ENCODE assay signal across 8 cellular contexts in genomic region chr1:179229214-179230140, GRCh38. TPM values are rescaled to one million over a fixed set of nuclear protein-coding genes. Genes with fewer than 3 reads are reported as not detected.
DNase-seq lines count a peak whose midpoint lies in the region; ATAC-seq and TF ChIP-seq lines count a peak whose summit lies in the region.

Gene ABL2 (minus strand): TSS chr1:179229677. CDS start chr1:179229397, 280 bp downstream.

- no peak for TF ChIP-seq CTCF in Caco-2 (IDR thresholded peaks at IDR 0.05; ENCODE audit: insufficient read depth in 1 of 2, low read depth in 1 of 2, low read length in 1 of 2, severe bottlenecking in 1 of 2, unreplicated experiment in 1 of 2)
- no peak for TF ChIP-seq CTCF in IMR-90 (conservative IDR thresholded peaks at IDR 0.05; ENCODE audit: low read depth, low read length)
- no peak for TF ChIP-seq CTCF in SK-N-SH (IDR thresholded peaks at IDR 0.05)
- TF ChIP-seq CTCF in heart right ventricle (IDR thresholded peaks at IDR 0.05) = no peak

- POLR2A ChIA-PET in Caco-2 (lab: Charles Lee) (no interaction called here), IMR-90 (lab: Charles Lee; ENCODE audit: unreplicated experiment) (interaction anchor here (0.6 kb wide), 1 partner anchor 22 kb away, joined by 3 read pairs; no protein-coding TSS in a partner anchor), SK-N-SH (lab: Yijun Ruan, JAX) (interaction anchor here (0.5 kb wide), 1 partner anchor 105 kb away, joined by 3 read pairs; no protein-coding TSS in a partner anchor)

- H3K36me3 ChIP-seq in Caco-2 (ENCODE audit: control insufficient read depth, insufficient read depth, low read length) (no peaks in the 10 kb centered on the region), IMR-90 (ENCODE audit: control insufficient read depth, insufficient read depth, low read length) (0 out of 2 replicates have a peak, but pooled peaks cover 1% of the 10 kb centered on the region), SK-N-SH (replicated peaks in 1 of 2; ENCODE audit: control insufficient read depth in 1 of 2, insufficient read depth in 2 of 2, low read length in 1 of 2) (no peaks in the 10 kb centered on the region), heart right ventricle (peaks cover 0 to 5% (median 0%) of the 10 kb centered on the region in 9 donors), aorta (ENCODE audit: control insufficient read depth in 1 of 2, insufficient read depth in 2 of 2, low read length in 1 of 2) (no peaks in the 10 kb centered on the region)

- H2AK9ac ChIP-seq in IMR-90 (replicated peaks; ENCODE audit: low read depth, low read length, poor library complexity) = peak within 1 kb of the TSS; percentile 94

- BruUV-seq in Caco-2 (replicated peaks; lab: Mats Ljungman, UMichigan) (no TSS peak), IMR-90 (replicated peaks; lab: Mats Ljungman, UMichigan) (no TSS peak)

- intact Hi-C loops in Caco-2 (cut with micrococcal nuclease; ENCODE audit: unreplicated experiment) (no loop called here), IMR-90 (cut with micrococcal nuclease) (no loop called here), heart right ventricle (cut with DNase I) (loop anchor here in 3 of 10 donors (5.0 to 10.0 kb wide), 4 partner anchors 63 to 138 kb away; partner anchors contain the start of genes AXDND1 (in 2 of the 3) and SOAT1 (in 1 of the 3)), aorta (cut with DNase I) (no loop called here)

- H2AFZ ChIP-seq in IMR-90 (replicated peaks; ENCODE audit: low read length, poor library complexity) (peak within 1 kb of the TSS; percentile 97), SK-N-SH (ENCODE audit: low read depth) (peak within 1 kb of the TSS; percentile 99)

- H3K27me3 ChIP-seq in Caco-2 (replicated peaks; ENCODE audit: control insufficient read depth, insufficient read depth, low read length) (no peaks in the 10 kb centered on the region), IMR-90 (ENCODE audit: control insufficient read depth, insufficient read depth, low read length) (no peaks in the 10 kb centered on the region), SK-N-SH (ENCODE audit: insufficient read depth) (no peaks in the 10 kb centered on the region), heart right ventricle (no peaks in the 10 kb centered on the region), aorta (ENCODE audit: control insufficient read depth in 1 of 2, insufficient read depth in 2 of 2, low read length in 1 of 2) (no peaks in the 10 kb centered on the region)

- H3K18ac ChIP-seq in IMR-90 (ENCODE audit: low read depth, low read length) = peak within 1 kb of the TSS; percentile 76

- H3K36me3 Mint-ChIP-seq in Caco-2 (ENCODE audit: insufficient read depth, unreplicated experiment) = peaks cover 25% of the 10 kb centered on the region
- H3K36me3 Mint-ChIP-seq in activated naive CD8-positive, alpha-beta T cell treated with anti-CD3 and anti-CD28 coated beads, Interleukin-2, amount 50 U/mL, for 24 hours (ENCODE audit: low read depth) = peaks cover 7% of the 10 kb centered on the region

- no peaks in the 10 kb centered on the region for H3K9me3 ChIP-seq in Caco-2
- H3K9me3 ChIP-seq in IMR-90 (ENCODE audit: control insufficient read depth, insufficient read depth, low read length) = no peaks in the 10 kb centered on the region
- no peaks in the 10 kb centered on the region for H3K9me3 ChIP-seq in SK-N-SH
- no peaks in the 10 kb centered on the region for H3K9me3 ChIP-seq in heart right ventricle
- no peaks in the 10 kb centered on the region for H3K9me3 ChIP-seq in aorta (ENCODE audit: control insufficient read depth, low read length)

- ATAC-seq in GM21390 (IDR thresholded peaks at IDR 0.05; ENCODE audit: unreplicated experiment) (peak; percentile 59), IMR-90 (ENCODE audit: low read depth) (peak; percentile 74), heart right ventricle (peak; percentile 67 to 92 (median 82)), aorta (ENCODE audit: low FRiP score) (peak; percentile 78)
- peak; percentile 68 for ATAC-seq in activated naive CD8-positive, alpha-beta T cell treated with anti-CD3 and anti-CD28 coated beads, Interleukin-2, amount 50 U/mL, for 24 hours

- H3K4me1 Mint-ChIP-seq in Caco-2 (ENCODE audit: low read depth, unreplicated experiment) = peaks cover 39% of the 10 kb centered on the region
- H3K4me1 Mint-ChIP-seq in activated naive CD8-positive, alpha-beta T cell treated with anti-CD3 and anti-CD28 coated beads, Interleukin-2, amount 50 U/mL, for 24 hours = peaks cover 30% of the 10 kb centered on the region

- H4K8ac ChIP-seq in IMR-90 (ENCODE audit: low read depth in 2 of 2, low read length in 2 of 2) = peak within 1 kb of the TSS; percentile 57 to 76

- 0 out of 2 replicates have a peak within 1 kb of the TSS, but pooled peaks have one; percentile 71 for H2AK5ac ChIP-seq in IMR-90 (ENCODE audit: low read depth, low read length)

- dilution Hi-C loops in IMR-90 (cut with HindIII; ENCODE audit: low sequenced_read_pairs, unreplicated experiment) = no loop called here

- peak within 1 kb of the TSS; percentile 70 for H2BK120ac ChIP-seq in IMR-90 (ENCODE audit: low read depth, low read length)

- in situ Hi-C loops in IMR-90 (cut with MboI; ENCODE audit: low sequenced_read_pairs) = loop anchor here (25.0 kb wide), 1 partner anchor 583 kb away; no protein-coding TSS in a partner anchor

- peak within 1 kb of the TSS; percentile 32; the same call in 1 of the 2 replicates for H3K56ac ChIP-seq in IMR-90 (ENCODE audit: extremely low read depth, insufficient read depth, low read length)

- peaks cover 4% of the 10 kb centered on the region; the same call in 1 of the 2 replicates for H3K9me1 ChIP-seq in IMR-90 (ENCODE audit: insufficient read depth, low read length)

- peaks cover 44% of the 10 kb centered on the region for H3K79me2 ChIP-seq in SK-N-SH (ENCODE audit: insufficient read depth)

- H3K4me3 ChIP-seq in Caco-2 (ENCODE audit: low read depth, low read length) (peak within 1 kb of the TSS; percentile 81), IMR-90 (ENCODE audit: insufficient read depth, low read depth, low read length) (peak within 1 kb of the TSS; percentile 99), SK-N-SH (ENCODE audit: low read depth in 2 of 2, low read length in 1 of 2) (peak within 1 kb of the TSS; percentile 77 to 82), heart right ventricle (peak within 1 kb of the TSS; percentile 62 to 100 (median 98)), aorta (ENCODE audit: low read length in 2 of 2) (peak within 1 kb of the TSS; percentile 66 to 87)

- peak within 1 kb of the TSS; percentile 93 for H3K9ac ChIP-seq in IMR-90 (ENCODE audit: low read depth, low read length)
- H3K9ac ChIP-seq in SK-N-SH = peak within 1 kb of the TSS; percentile 85

- H3K27me3 Mint-ChIP-seq in Caco-2 (ENCODE audit: insufficient read depth, unreplicated experiment) = no peaks in the 10 kb centered on the region
- no peaks in the 10 kb centered on the region for H3K27me3 Mint-ChIP-seq in activated naive CD8-positive, alpha-beta T cell treated with anti-CD3 and anti-CD28 coated beads, Interleukin-2, amount 50 U/mL, for 24 hours

- peak within 1 kb of the TSS; percentile 100 for H3K4me2 ChIP-seq in IMR-90 (ENCODE audit: low read depth, low read length)
- peak within 1 kb of the TSS; percentile 99 for H3K4me2 ChIP-seq in SK-N-SH

- H3K9me3 Mint-ChIP-seq in Caco-2 (ENCODE audit: unreplicated experiment) = no peaks in the 10 kb centered on the region
- no peaks in the 10 kb centered on the region for H3K9me3 Mint-ChIP-seq in activated naive CD8-positive, alpha-beta T cell treated with anti-CD3 and anti-CD28 coated beads, Interleukin-2, amount 50 U/mL, for 24 hours

- H2BK15ac ChIP-seq in IMR-90 (ENCODE audit: low read depth, low read length) = no peak within 1 kb of the TSS; the same call in 2 of the 3 replicates

- H2BK5ac ChIP-seq in IMR-90 (ENCODE audit: low read depth, low read length, poor library complexity, severe bottlenecking) = peak within 1 kb of the TSS; percentile 88

- peaks cover 39% of the 10 kb centered on the region for H3K4me1 ChIP-seq in Caco-2
- peaks cover 4% of the 10 kb centered on the region; the same call in 1 of the 2 replicates for H3K4me1 ChIP-seq in IMR-90 (ENCODE audit: control insufficient read depth, insufficient read depth, low read length)
- peaks cover 5 to 9% of the 10 kb centered on the region in 2 experiments; a peak in 3 of 4 replicates for H3K4me1 ChIP-seq in SK-N-SH (ENCODE audit: control insufficient read depth in 1 of 2, insufficient read depth in 2 of 2, low read depth in 1 of 2, low read length in 1 of 2)
- H3K4me1 ChIP-seq in heart right ventricle = peaks cover 0 to 35% (median 21%) of the 10 kb centered on the region in 9 donors
- peaks cover 0 to 2% of the 10 kb centered on the region in 2 donors for H3K4me1 ChIP-seq in aorta (ENCODE audit: control insufficient read depth in 1 of 2, insufficient read depth in 2 of 2, low read length in 2 of 2)

- peak within 1 kb of the TSS; percentile 5 for H3K27ac Mint-ChIP-seq in Caco-2 (ENCODE audit: unreplicated experiment)
- H3K27ac Mint-ChIP-seq in activated naive CD8-positive, alpha-beta T cell treated with anti-CD3 and anti-CD28 coated beads, Interleukin-2, amount 50 U/mL, for 24 hours = peak within 1 kb of the TSS; percentile 88

- no peak for TF ChIP-seq RAD21 in IMR-90 (IDR thresholded peaks at IDR 0.05; ENCODE audit: low read length)
- TF ChIP-seq RAD21 in SK-N-SH (IDR thresholded peaks at IDR 0.05; ENCODE audit: low read length) = no peak

- peak within 1 kb of the TSS; percentile 81 for H4K5ac ChIP-seq in IMR-90 (ENCODE audit: low read depth, low read length)

- CTCF ChIA-PET in Caco-2 (lab: Charles Lee) (no interaction called here), IMR-90 (lab: Yijun Ruan, JAX) (no interaction called here), SK-N-SH (lab: Yijun Ruan, JAX) (interaction anchor here (0.6 to 1.4 kb wide), 2 partner anchors 20 to 141 kb away, joined by 3 to 4 read pairs; no protein-coding TSS in a partner anchor)

- peak within 1 kb of the TSS; percentile 67 for H3K14ac ChIP-seq in IMR-90 (replicated peaks; ENCODE audit: low read depth, low read length)

- H3K9me2 ChIP-seq in SK-N-SH = no peaks in the 10 kb centered on the region

- peak in 1 of 2 experiments; percentile 16; a peak in 1 of 4 replicates for TF ChIP-seq EP300 in SK-N-SH (IDR thresholded peaks at IDR 0.05; ENCODE audit: borderline replicate concordance in 1 of 2, low read depth in 1 of 2, low read length in 1 of 2)

- no peak for TF ChIP-seq POLR2A in IMR-90 (IDR thresholded peaks at IDR 0.05; ENCODE audit: low read depth, low read length)

- peaks cover 24% of the 10 kb centered on the region for H3F3A ChIP-seq in SK-N-SH (replicated peaks; ENCODE audit: insufficient read depth)

- peaks cover 6% of the 10 kb centered on the region; the same call in 1 of the 2 replicates for H4K20me1 ChIP-seq in IMR-90 (ENCODE audit: insufficient read depth, low read length)
- H4K20me1 ChIP-seq in SK-N-SH (ENCODE audit: insufficient read depth) = peaks cover 7% of the 10 kb centered on the region; the same call in 1 of the 2 replicates

- H3K4me3 Mint-ChIP-seq in Caco-2 (ENCODE audit: unreplicated experiment) = peak within 1 kb of the TSS; percentile 76
- H3K4me3 Mint-ChIP-seq in activated naive CD8-positive, alpha-beta T cell treated with anti-CD3 and anti-CD28 coated beads, Interleukin-2, amount 50 U/mL, for 24 hours = peak within 1 kb of the TSS; percentile 82

- peaks cover 11 to 30% of the 10 kb centered on the region in 2 experiments for H3K79me1 ChIP-seq in IMR-90 (ENCODE audit: low read depth in 1 of 2, low read length in 2 of 2)

- H3K4ac ChIP-seq in IMR-90 (ENCODE audit: low read depth, low read length) = peak within 1 kb of the TSS; percentile 68

- peak within 1 kb of the TSS; percentile 52; the same call in 1 of the 2 replicates for H4K91ac ChIP-seq in IMR-90 (ENCODE audit: insufficient read depth, low read depth, low read length)

- no peak within 1 kb of the TSS; the same call in 1 of the 2 replicates for H2BK20ac ChIP-seq in IMR-90 (ENCODE audit: low read depth, low read length)

- peak within 1 kb of the TSS; percentile 69 for H3K23ac ChIP-seq in IMR-90 (ENCODE audit: low read depth, low read length)

- 2% methylated on average over 15 of the region's 94 CpGs; no CpG with 5 or more reads in 1 of the 2 experiments for WGBS in IMR-90 (ENCODE audit: extremely low coverage in 2 of 2, insufficient read length in 1 of 2), 2 experiments
- WGBS in SK-N-SH (ENCODE audit: low lambda C conversion rate) = 2% methylated on average over 43 of the region's 94 CpGs
- 0 to 1% methylated on average over 53 to 90 of the region's 94 CpGs for WGBS in heart right ventricle, 2 donors
- WGBS in aorta, 2 donors = 0 to 1% methylated on average over 37 to 94 of the region's 94 CpGs

- peak; percentile 60 to 65 for DNase-seq in Caco-2
- no peak for DNase-seq in IMR-90
- peak; percentile 96 for DNase-seq in SK-N-SH
- DNase-seq in activated naive CD8-positive, alpha-beta T cell treated with anti-CD3 and anti-CD28 coated beads, Interleukin-2, amount 50 U/mL, for 24 hours = peak; percentile 53
- DNase-seq in heart right ventricle = peak; percentile 39 to 50
- DNase-seq in putamen (ENCODE audit: low spot score) = peak; percentile 38
- peak; percentile 62 to 79 for DNase-seq in aorta

- H3K27ac ChIP-seq in IMR-90 (ENCODE audit: insufficient read depth, low read length) (peak within 1 kb of the TSS; percentile 93), SK-N-SH (ENCODE audit: low read depth in 2 of 2, low read length in 1 of 2) (peak within 1 kb of the TSS; percentile 76 to 80), heart right ventricle (peak within 1 kb of the TSS; percentile 52 to 90 (median 86)), aorta (ENCODE audit: low read depth in 1 of 2, low read length in 2 of 2) (peak within 1 kb of the TSS in 1 of 2 donors; percentile 72)

RNA-seq across cellular contexts. Expression of gene ABL2, which starts in this region (rescaled TPM):
- total RNA-seq in Caco-2 (2022) (21.6 and 22.6 TPM in 2 replicates), IMR-90 (2012; rRNA removed) (88.3 and 110 TPM in 2 replicates), heart right ventricle (10 to 100 TPM in 9 of 10 donors, 1 to 10 TPM in 1; 7.9 to 14.4 (median 11.3) TPM), aorta (10 to 100 TPM; 57.0 to 58.5 TPM)
- polyA plus RNA-seq in IMR-90 (2012; rRNA removed) (9.0 and 9.7 TPM in 2 replicates), SK-N-SH (2012; rRNA removed) (7.5 and 10.6 TPM in 2 replicates), heart right ventricle (1 to 10 TPM; 2.5 TPM), aorta (1 to 10 TPM; 2.4 to 5.4 TPM)
- polyA plus RNA-seq in IMR-90 (2012; cell fraction: cytosol; rRNA removed) = 2.6 and 2.9 TPM in 2 replicates
- 17.3 and 33.4 TPM in 2 replicates for polyA plus RNA-seq in IMR-90 (2012; cell fraction: nucleus; rRNA removed; ENCODE audit: low replicate concordance)
- polyA plus RNA-seq in SK-N-SH (2012; cell fraction: cytosol; rRNA removed) = 6.6 and 7.3 TPM in 2 replicates
- polyA plus RNA-seq in SK-N-SH (2012; cell fraction: nucleus; rRNA removed) = 14.9 and 24.6 TPM in 2 replicates
